ENCODE assay signal across 24 cellular contexts in the genomic region with DNA sequence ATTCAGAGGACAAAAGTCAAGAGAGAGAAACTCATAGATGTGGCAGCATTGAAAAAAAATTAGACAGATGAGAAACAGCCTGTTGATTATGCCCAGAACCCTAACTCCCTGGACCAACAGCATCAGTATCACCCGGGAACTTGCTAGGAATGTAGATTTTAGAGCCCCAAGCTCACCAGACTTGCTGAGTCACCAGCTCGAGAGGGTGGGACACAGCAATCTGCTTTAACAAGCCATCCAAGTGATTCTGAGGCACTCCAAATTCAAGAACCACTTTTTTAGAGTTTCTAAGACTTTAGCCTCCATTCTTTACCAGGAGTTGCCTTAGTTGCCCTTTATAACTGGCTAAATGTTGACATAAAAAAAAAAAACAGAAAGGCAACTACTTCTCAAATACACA.
DNase-seq lines count a peak whose midpoint lies in the region; ATAC-seq lines count a peak whose summit lies in the region.
"Had no signal": no experiment of that assay in that cellular context is flagged by ENCODE, and none has a peak within 500 bp of the region (broad histone marks: within the 10 kb centered on the region; RNA-seq: fewer than 3 reads in every experiment).

No MANE protein-coding gene starts in this region.

- DNase-seq in EH (ENCODE audit: low read depth): peak; percentile 9
- DNase-seq in LHCN-M2 (ENCODE audit: low read depth): peak; percentile 26
- peak; percentile 23 for DNase-seq in astrocyte of the hippocampus (ENCODE audit: low read depth, low spot score)
- peak; percentile 14 for DNase-seq in iPS-NIHi11 (ENCODE audit: low spot score)
- DNase-seq in Kasumi-1 (lab: John Stamatoyannopoulos, UW): no peak
- DNase-seq in NCI-H446 (lab: John Stamatoyannopoulos, UW): no peak
- DNase-seq in GF-D8 (lab: John Stamatoyannopoulos, UW): no peak
- DNase-seq: activated CD4-positive, alpha-beta T cell treated with anti-CD3 and anti-CD28 coated beads, Interleukin-2, amount 50 U/mL, for 48 hours; activated effector memory CD4-positive, alpha-beta T cell treated with anti-CD3 and anti-CD28 coated beads, Interleukin-2, amount 50 U/mL, for 16 hours; adrenal gland; dorsolateral prefrontal cortex; GDM1; HFFc6; MG63; NCI-H1436 treated with DMSO at 0.1 percent for 48 hours; posterior cingulate gyrus; sigmoid colon; stimulated activated naive B cell treated with anti-CD40 and anti-IgM and Interleukin-4, amounts not matched to agents 10 μg/mL and 1 μg/mL and 100 μg/mL, for 72 hours; T-helper 17 cell; WERI-Rb-1 had no signal

- no peak for ATAC-seq in GM18511 (IDR thresholded peaks at IDR 0.05; ENCODE audit: unreplicated experiment)
- ATAC-seq: GM12878; HepG2; left lobe of liver; stimulated activated naive B cell treated with anti-CD40 and anti-IgM and Interleukin-4, amounts not matched to agents 10 μg/mL and 1 μg/mL and 100 μg/mL, for 72 hours; T-helper 17 cell had no signal

Comparison
In these comparisons a context has a peak if more than half of its experiments do, and no peak if none do; other contexts are left out.
1. DNase-seq: peak in EH (single experiment), LHCN-M2 (single experiment), astrocyte of the hippocampus (single experiment) and iPS-NIHi11 (single experiment); none in Kasumi-1 (0 of 2), NCI-H446 (0 of 2) and GF-D8 (single experiment).